Comparison of ENCODE assay signal across 8 cellular contexts in the genomic region with DNA sequence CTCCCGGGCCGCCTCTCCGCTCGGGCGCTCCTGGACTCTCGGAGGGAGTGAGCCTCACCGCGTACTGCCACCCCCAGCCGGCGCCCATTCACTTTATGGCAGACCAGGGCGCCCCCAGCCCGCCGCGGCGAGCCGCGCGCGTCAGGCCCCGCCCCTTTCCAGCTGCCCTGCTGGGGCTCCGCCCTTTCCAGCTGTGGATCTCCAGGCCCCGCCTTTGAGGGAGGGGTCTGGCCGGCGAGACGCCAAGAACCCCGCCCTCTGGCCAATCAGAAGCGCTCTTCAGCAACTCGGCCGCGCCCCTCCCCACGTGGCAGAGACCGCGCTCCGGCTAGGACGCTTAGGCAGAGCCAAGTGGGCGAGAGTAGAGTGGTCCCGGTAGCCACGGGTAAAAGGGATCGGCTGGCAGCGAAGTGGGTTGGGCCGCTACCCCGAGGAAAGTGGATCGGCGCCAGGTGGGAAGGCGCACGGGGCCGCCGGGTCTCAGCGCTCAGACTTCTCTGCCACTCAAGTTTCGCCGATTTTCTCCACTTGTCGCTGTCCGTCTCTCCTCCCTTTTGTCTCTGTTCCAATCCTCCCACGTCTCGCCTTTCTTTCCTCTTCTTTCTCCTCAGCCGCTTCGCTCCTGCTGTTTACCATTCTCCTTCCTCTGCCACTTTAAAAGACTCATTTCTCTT. TPM values are rescaled to one million over a fixed set of nuclear protein-coding genes. Genes with fewer than 3 reads are reported as not detected.
DNase-seq lines count a peak whose midpoint lies in the region; ATAC-seq and TF ChIP-seq lines count a peak whose summit lies in the region.

A gene (minus strand): TSS at position 69 of the 674 bp plus-strand sequence. CDS start 9,432 bp downstream, outside the sequence.

- H3K36me3 ChIP-seq in adipocyte (ENCODE audit: control insufficient read depth, insufficient read depth, low read length, severe bottlenecking): no peaks in the 10 kb centered on the region
- no peaks in the 10 kb centered on the region for H3K36me3 ChIP-seq in heart left ventricle
- H3K36me3 ChIP-seq in tibial nerve: no peaks in the 10 kb centered on the region

- peak; percentile 16 to 43 for TF ChIP-seq POLR2A in heart left ventricle (IDR thresholded peaks at IDR 0.05)
- TF ChIP-seq POLR2A in tibial nerve (IDR thresholded peaks at IDR 0.05): peak in 1 of 2 donors; percentile 30

- H3K4me3 ChIP-seq in adipocyte (ENCODE audit: low read length) (peak within 1 kb of the TSS; percentile 84), heart left ventricle (peak within 1 kb of the TSS; percentile 31 to 70 (median 64)), tibial nerve (peak within 1 kb of the TSS; percentile 43 to 72 (median 56))

- TF ChIP-seq CTCF in heart left ventricle (IDR thresholded peaks at IDR 0.05) (peak in 4 of 12 donors; percentile 5 to 29 (median 18)), tibial nerve (IDR thresholded peaks at IDR 0.05) (peak in 2 of 5 experiments; percentile 8)

- H3K9me3 ChIP-seq in adipocyte (ENCODE audit: control insufficient read depth, low read length) (no peaks in the 10 kb centered on the region), heart left ventricle (no peaks in the 10 kb centered on the region), tibial nerve (no peaks in the 10 kb centered on the region)

- intact Hi-C loops in heart left ventricle (cut with DNase I): loop anchor here in 2 of 10 donors (5.0 kb wide), 2 partner anchors 41 to 96 kb away; no protein-coding TSS in a partner anchor
- intact Hi-C loops in posterior cingulate gyrus (cut with DNase I): no loop called here

- peak; percentile 35 for ATAC-seq in GM21360 (IDR thresholded peaks at IDR 0.05; ENCODE audit: unreplicated experiment)
- peak; percentile 40 to 79 (median 72) for ATAC-seq in heart left ventricle

- H3K27me3 ChIP-seq in adipocyte (replicated peaks; ENCODE audit: control insufficient read depth, insufficient read depth, low read length) (peaks cover under 1% of the 10 kb centered on the region), heart left ventricle (peaks cover 0 to 20% (median 0%) of the 10 kb centered on the region in 9 donors), tibial nerve (peaks cover 0 to 17% of the 10 kb centered on the region in 2 donors)

- WGBS in heart left ventricle, 4 donors: 1% methylated on average over 36 to 57 of the region's 57 CpGs
- 0 to 1% methylated on average over 39 to 45 of the region's 57 CpGs for WGBS in tibial nerve, 2 donors

- peak within 1 kb of the TSS; percentile 65 for H3K9ac ChIP-seq in adipocyte (ENCODE audit: low read length)

- TF ChIP-seq EP300 in Ishikawa (IDR thresholded peaks at IDR 0.05; ENCODE audit: borderline replicate concordance) (no peak), tibial nerve (IDR thresholded peaks at IDR 0.05) (peak in 1 of 2 donors; percentile 20)

- H3K27ac ChIP-seq in heart left ventricle: peak within 1 kb of the TSS in 5 of 12 donors; percentile 3 to 46 (median 19)
- peak within 1 kb of the TSS in 2 of 4 donors; percentile 46 to 49 for H3K27ac ChIP-seq in tibial nerve

- DNase-seq in COLO829 (ENCODE audit: low spot score) (peak; percentile 93), T follicular helper cell (ENCODE audit: low read depth) (peak; percentile 86), adipocyte (ENCODE audit: low read depth) (peak; percentile 97), heart left ventricle (peak; percentile 92 to 97 (median 95)), posterior cingulate gyrus (peak; percentile 20 to 95 (median 70)), tibial nerve (ENCODE audit: low spot score in 2 of 2) (peak; percentile 88 to 94)

- TF ChIP-seq RAD21 in Ishikawa (IDR thresholded peaks at IDR 0.05; ENCODE audit: low read depth): no peak

- H3K4me1 ChIP-seq in adipocyte (ENCODE audit: control insufficient read depth, insufficient read depth, low read length): peaks cover 29% of the 10 kb centered on the region
- H3K4me1 ChIP-seq in heart left ventricle: peaks cover 0 to 33% (median 25%) of the 10 kb centered on the region in 12 donors
- H3K4me1 ChIP-seq in tibial nerve: peaks cover 0 to 43% (median 22%) of the 10 kb centered on the region in 4 donors

TF ChIP-seq in Ishikawa, 13 proteins besides CTCF, POLR2A, EP300 and RAD21:
- TF ChIP-seq YY1 (IDR thresholded peaks at IDR 0.05; ENCODE audit: low read depth): no peak
- peak; percentile 23; the same call in 1 of the 2 replicates for TF ChIP-seq TCF12 (IDR thresholded peaks at IDR 0.05; ENCODE audit: low read depth)
- TF ChIP-seq NFIC (IDR thresholded peaks at IDR 0.05): peak; percentile 71
- TF ChIP-seq ZBTB7A (IDR thresholded peaks at IDR 0.05; ENCODE audit: low read depth): peak; percentile 98
- no peak for TF ChIP-seq FOXM1 (IDR thresholded peaks at IDR 0.05; ENCODE audit: borderline replicate concordance, low read depth)
- peak; percentile 74 for TF ChIP-seq EGR1 (IDR thresholded peaks at IDR 0.05)
- no peak for TF ChIP-seq CEBPB (IDR thresholded peaks at IDR 0.05)
- peak; percentile 28; the same call in 1 of the 2 replicates for TF ChIP-seq CREB1 (IDR thresholded peaks at IDR 0.05; ENCODE audit: low read depth)
- peak; percentile 59; the same call in 1 of the 2 replicates for TF ChIP-seq TAF1 (IDR thresholded peaks at IDR 0.05; ENCODE audit: low read depth)
- TF ChIP-seq TEAD4 (IDR thresholded peaks at IDR 0.05): no peak
- TF ChIP-seq, protein P1, sequence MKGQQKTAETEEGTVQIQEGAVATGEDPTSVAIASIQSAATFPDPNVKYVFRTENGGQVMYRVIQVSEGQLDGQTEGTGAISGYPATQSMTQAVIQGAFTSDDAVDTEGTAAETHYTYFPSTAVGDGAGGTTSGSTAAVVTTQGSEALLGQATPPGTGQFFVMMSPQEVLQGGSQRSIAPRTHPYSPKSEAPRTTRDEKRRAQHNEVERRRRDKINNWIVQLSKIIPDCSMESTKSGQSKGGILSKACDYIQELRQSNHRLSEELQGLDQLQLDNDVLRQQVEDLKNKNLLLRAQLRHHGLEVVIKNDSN (IDR thresholded peaks at IDR 0.05): peak; percentile 90
- TF ChIP-seq, protein P2, sequence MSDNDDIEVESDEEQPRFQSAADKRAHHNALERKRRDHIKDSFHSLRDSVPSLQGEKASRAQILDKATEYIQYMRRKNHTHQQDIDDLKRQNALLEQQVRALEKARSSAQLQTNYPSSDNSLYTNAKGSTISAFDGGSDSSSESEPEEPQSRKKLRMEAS (IDR thresholded peaks at IDR 0.05): peak; percentile 98
- TF ChIP-seq, protein P3, sequence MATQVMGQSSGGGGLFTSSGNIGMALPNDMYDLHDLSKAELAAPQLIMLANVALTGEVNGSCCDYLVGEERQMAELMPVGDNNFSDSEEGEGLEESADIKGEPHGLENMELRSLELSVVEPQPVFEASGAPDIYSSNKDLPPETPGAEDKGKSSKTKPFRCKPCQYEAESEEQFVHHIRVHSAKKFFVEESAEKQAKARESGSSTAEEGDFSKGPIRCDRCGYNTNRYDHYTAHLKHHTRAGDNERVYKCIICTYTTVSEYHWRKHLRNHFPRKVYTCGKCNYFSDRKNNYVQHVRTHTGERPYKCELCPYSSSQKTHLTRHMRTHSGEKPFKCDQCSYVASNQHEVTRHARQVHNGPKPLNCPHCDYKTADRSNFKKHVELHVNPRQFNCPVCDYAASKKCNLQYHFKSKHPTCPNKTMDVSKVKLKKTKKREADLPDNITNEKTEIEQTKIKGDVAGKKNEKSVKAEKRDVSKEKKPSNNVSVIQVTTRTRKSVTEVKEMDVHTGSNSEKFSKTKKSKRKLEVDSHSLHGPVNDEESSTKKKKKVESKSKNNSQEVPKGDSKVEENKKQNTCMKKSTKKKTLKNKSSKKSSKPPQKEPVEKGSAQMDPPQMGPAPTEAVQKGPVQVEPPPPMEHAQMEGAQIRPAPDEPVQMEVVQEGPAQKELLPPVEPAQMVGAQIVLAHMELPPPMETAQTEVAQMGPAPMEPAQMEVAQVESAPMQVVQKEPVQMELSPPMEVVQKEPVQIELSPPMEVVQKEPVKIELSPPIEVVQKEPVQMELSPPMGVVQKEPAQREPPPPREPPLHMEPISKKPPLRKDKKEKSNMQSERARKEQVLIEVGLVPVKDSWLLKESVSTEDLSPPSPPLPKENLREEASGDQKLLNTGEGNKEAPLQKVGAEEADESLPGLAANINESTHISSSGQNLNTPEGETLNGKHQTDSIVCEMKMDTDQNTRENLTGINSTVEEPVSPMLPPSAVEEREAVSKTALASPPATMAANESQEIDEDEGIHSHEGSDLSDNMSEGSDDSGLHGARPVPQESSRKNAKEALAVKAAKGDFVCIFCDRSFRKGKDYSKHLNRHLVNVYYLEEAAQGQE (IDR thresholded peaks at IDR 0.05; ENCODE audit: low read depth): peak; percentile 59

RNA-seq across cellular contexts. Expression of the gene that starts here (rescaled TPM):
- total RNA-seq in heart left ventricle: 1 to 10 TPM in 6 of 9 donors, under 1 TPM in 3; 0.18 to 3.3 (median 1.3) TPM
- 1 to 10 TPM; 1.2 to 9.5 TPM for polyA plus RNA-seq in heart left ventricle
- not detected for total RNA-seq in tibial nerve

Comparison
In these comparisons a context has a peak if more than half of its experiments do, and no peak if none do; other contexts are left out.
1. Peak in DNase-seq and H3K4me3 ChIP-seq in tibial nerve; RNA of the gene not detected or under 1 TPM.